In genomic region chr9:81616141-81616540, GRCh38 we compare ENCODE assay signal across 3 cellular contexts.
"Had no signal": no experiment of that assay in that cellular context is flagged by ENCODE, and none has a peak within 500 bp of the region (broad histone marks: within the 10 kb centered on the region; RNA-seq: fewer than 3 reads in every experiment).

No MANE protein-coding gene starts in this region.

- DNase-seq: IMR-90 had no signal

- H3K4me3 ChIP-seq: K562 had no signal

- H3K27ac ChIP-seq: HL-60 had no signal
